Comparison of ENCODE assay signal across 8 cellular contexts in the genomic region with DNA sequence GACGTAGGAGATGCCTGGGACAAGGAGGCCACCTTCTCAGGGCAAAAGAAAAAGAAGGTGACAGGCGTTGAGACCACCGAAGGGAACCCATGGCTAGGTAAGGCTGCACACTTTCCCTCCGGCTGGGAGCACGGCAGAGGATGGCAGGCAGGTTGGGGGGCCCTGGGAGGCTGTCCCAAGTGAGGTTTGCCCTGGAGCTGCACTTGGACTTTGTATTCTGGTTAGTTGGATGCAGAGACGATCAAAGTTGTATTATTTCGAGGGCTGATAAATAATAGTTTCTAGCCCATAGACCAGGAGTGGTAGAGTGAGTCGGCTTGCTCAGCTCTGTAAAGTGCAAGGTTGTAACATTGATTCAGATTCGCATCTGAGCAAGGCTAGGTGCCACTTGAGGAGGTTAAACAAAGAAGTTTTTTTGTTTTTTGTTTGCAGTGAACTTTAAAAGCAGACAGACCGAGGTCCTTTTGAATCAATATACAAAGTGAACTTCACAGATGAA. TPM values are rescaled to one million over a fixed set of nuclear protein-coding genes. Genes with fewer than 3 reads are reported as not detected.
DNase-seq lines count a peak whose midpoint lies in the region; ATAC-seq and TF ChIP-seq lines count a peak whose summit lies in the region.

No MANE protein-coding gene starts in this region.

- no peaks in the 10 kb centered on the region for H3K27me3 ChIP-seq in mononuclear cell (ENCODE audit: insufficient read depth, low read length)

- H3K9me3 ChIP-seq in mononuclear cell (ENCODE audit: low read depth, low read length): no peaks in the 10 kb centered on the region

- H3K4me1 Mint-ChIP-seq in IgD-negative memory B cell (peaks cover 10 to 15% (median 14%) of the 10 kb centered on the region in 3 donors), chondrocyte (ENCODE audit: low read depth) (peaks cover 36% of the 10 kb centered on the region)

- H3K9me3 Mint-ChIP-seq in IgD-negative memory B cell (no peaks in the 10 kb centered on the region), chondrocyte (ENCODE audit: low read depth) (no peaks in the 10 kb centered on the region)

- peak overlapping the region in 1 of 3 donors; percentile 78 for H3K27ac Mint-ChIP-seq in IgD-negative memory B cell
- H3K27ac Mint-ChIP-seq in chondrocyte (ENCODE audit: unreplicated experiment): peak overlapping the region; percentile 94

- H3K36me3 Mint-ChIP-seq in IgD-negative memory B cell: peaks cover 4% of the 10 kb centered on the region
- H3K36me3 Mint-ChIP-seq in chondrocyte (ENCODE audit: low read depth): peaks cover 4% of the 10 kb centered on the region

- peaks cover 44% of the 10 kb centered on the region for H3K4me1 ChIP-seq in mononuclear cell (ENCODE audit: insufficient read depth, low read length)

- no peak for ATAC-seq in HG02970 (IDR thresholded peaks at IDR 0.05; ENCODE audit: low FRiP score, unreplicated experiment)
- ATAC-seq in GM18907 (IDR thresholded peaks at IDR 0.05; ENCODE audit: unreplicated experiment): no peak

- peak overlapping the region; percentile 74 for H3K4me3 ChIP-seq in mononuclear cell (ENCODE audit: low read length)

- peaks cover 2% of the 10 kb centered on the region for H3K27me3 Mint-ChIP-seq in IgD-negative memory B cell
- no peaks in the 10 kb centered on the region for H3K27me3 Mint-ChIP-seq in chondrocyte (ENCODE audit: low read depth)

- no peak for TF ChIP-seq CTCF in chondrocyte (IDR thresholded peaks at IDR 0.05)

- DNase-seq in AG08396 (ENCODE audit: low spot score) (peak; percentile 7), chondrocyte (ENCODE audit: low spot score) (no peak), NCI-H1694 treated with DMSO at 0.1 percent for 48 hours (lab: John Stamatoyannopoulos, UW) (no peak), NCI-H2107 treated with DMSO at 0.1 percent for 48 hours (lab: John Stamatoyannopoulos, UW; ENCODE audit: unreplicated experiment) (no peak)

- H3K4me3 Mint-ChIP-seq in IgD-negative memory B cell (peak overlapping the region; percentile 65 to 95 (median 90)), chondrocyte (ENCODE audit: unreplicated experiment) (peak overlapping the region; percentile 80)

RNA-seq across cellular contexts. Expression of gene ENTPD7, which starts 0.6 kb away (rescaled TPM):
- polyA plus RNA-seq in IgD-negative memory B cell: 0.99 TPM
- total RNA-seq in chondrocyte (28.8 to 32.3 TPM (median 29.5 TPM) in 3 replicates), mononuclear cell (4.6 TPM)

RNA-seq across cellular contexts. Expression of gene SLC25A28, which starts 39.7 kb away (rescaled TPM):
- polyA plus RNA-seq in IgD-negative memory B cell: 27.1 TPM
- total RNA-seq in chondrocyte (26.4 to 46.7 TPM (median 31.9 TPM) in 3 replicates), mononuclear cell (43.1 TPM)
